In the genomic region with DNA sequence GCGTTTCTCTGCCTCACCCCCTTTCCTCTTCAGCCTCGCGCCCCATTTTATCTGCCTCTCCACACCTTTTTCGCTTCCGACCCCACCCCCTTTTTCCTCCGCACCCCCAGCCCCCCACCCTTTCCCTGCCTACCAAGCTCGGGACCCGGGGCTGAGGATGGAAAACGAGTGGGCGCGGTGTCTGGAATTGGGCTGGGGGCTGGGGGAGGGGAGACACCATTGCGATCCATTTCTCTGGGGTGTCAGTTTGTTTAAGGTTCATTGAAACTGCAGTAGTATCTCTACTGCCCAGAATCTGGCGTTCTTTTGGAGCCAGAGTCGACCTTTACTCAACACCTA, we compare ENCODE assay signal across 8 cellular contexts. TPM values are rescaled to one million over a fixed set of nuclear protein-coding genes. Genes with fewer than 3 reads are reported as not detected.
DNase-seq lines count a peak whose midpoint lies in the region; ATAC-seq and TF ChIP-seq lines count a peak whose summit lies in the region.

No MANE protein-coding gene starts in this region.

- H3K36me3 ChIP-seq in BJ (ENCODE audit: control insufficient read depth, insufficient read depth, low read length) (no peaks in the 10 kb centered on the region), MG63 (no peaks in the 10 kb centered on the region), ectodermal cell (ENCODE audit: control insufficient read depth, insufficient read depth, low read length) (no peaks in the 10 kb centered on the region)

- H3K9me3 ChIP-seq in MG63: no peaks in the 10 kb centered on the region
- no peaks in the 10 kb centered on the region for H3K9me3 ChIP-seq in ectodermal cell (ENCODE audit: control insufficient read depth, low read length)

- no peak for TF ChIP-seq CTCF in BJ (IDR thresholded peaks at IDR 0.05; ENCODE audit: insufficient read depth, low read depth, low read length)

- H3K27ac ChIP-seq in ectodermal cell (ENCODE audit: insufficient read depth, low read depth, low read length, poor library complexity, severe bottlenecking): no peak overlapping the region

- H3K27me3 Mint-ChIP-seq in naive thymus-derived CD8-positive, alpha-beta T cell: no peaks in the 10 kb centered on the region

- DNase-seq in BJ (ENCODE audit: low read depth) (no peak), MG63 (no peak), DMS114 treated with DMSO at 0.1 percent for 48 hours (lab: John Stamatoyannopoulos, UW; ENCODE audit: unreplicated experiment) (no peak), HPDE6-E6E7 (ENCODE audit: extremely low spot score) (no peak), amniotic stem cell (lab: John Stamatoyannopoulos, UW) (no peak), C1 segment of cervical spinal cord (lab: John Stamatoyannopoulos, UW) (no peak)
- DNase-seq in naive thymus-derived CD8-positive, alpha-beta T cell: peak in 1 of 10 donors; percentile 5

- H3K4me3 Mint-ChIP-seq in naive thymus-derived CD8-positive, alpha-beta T cell: peak overlapping the region; percentile 85 to 95 (median 90)

- no peaks in the 10 kb centered on the region for H3K27me3 ChIP-seq in BJ (ENCODE audit: control insufficient read depth, insufficient read depth, low read length)
- no peaks in the 10 kb centered on the region for H3K27me3 ChIP-seq in MG63
- H3K27me3 ChIP-seq in ectodermal cell (ENCODE audit: control insufficient read depth, insufficient read depth, low read length, poor library complexity, severe bottlenecking): no peaks in the 10 kb centered on the region

- WGBS in ectodermal cell, 2 experiments: 0% methylated on average over 7 to 11 of the region's 14 CpGs

- peak; percentile 4 to 14 for ATAC-seq in naive thymus-derived CD8-positive, alpha-beta T cell

- H3K27ac Mint-ChIP-seq in naive thymus-derived CD8-positive, alpha-beta T cell: peak overlapping the region; percentile 86 to 96 (median 93)

- peaks cover 36 to 69% (median 60%) of the 10 kb centered on the region in 4 donors for H3K4me1 Mint-ChIP-seq in naive thymus-derived CD8-positive, alpha-beta T cell

- CTCF ChIA-PET in BJ (lab: Yijun Ruan, JAX): interaction anchor here (1.5 kb wide), 1 partner anchor 197 kb away, joined by 3 read pairs; no protein-coding TSS in a partner anchor

- H3K36me3 Mint-ChIP-seq in naive thymus-derived CD8-positive, alpha-beta T cell: peaks cover 0 to 4% (median 2%) of the 10 kb centered on the region in 3 donors

- H3K4me3 ChIP-seq in BJ (ENCODE audit: low read depth, low read length) (peak overlapping the region; percentile 74), MG63 (peak overlapping the region; percentile 64), ectodermal cell (ENCODE audit: insufficient read depth, low read depth, low read length) (peak overlapping the region; percentile 69)

- no peaks in the 10 kb centered on the region for H3K4me1 ChIP-seq in ectodermal cell (ENCODE audit: control insufficient read depth, insufficient read depth, low read length)

- H3K9me3 Mint-ChIP-seq in naive thymus-derived CD8-positive, alpha-beta T cell: no peaks in the 10 kb centered on the region

- POLR2A ChIA-PET in BJ (lab: Charles Lee): no interaction called here
- POLR2A ChIA-PET in naive thymus-derived CD8-positive, alpha-beta T cell (lab: Charles Lee): interaction anchor here (0.9 to 3.8 kb wide), 2 partner anchors 12 to 511 kb away, joined by 3 to 32 read pairs; a partner anchor contains a TSS

RNA-seq across cellular contexts. Expression of a gene that starts 0.7 kb away (rescaled TPM):
- polyA plus RNA-seq in BJ (2011; rRNA removed): 6.3 and 12.0 TPM in 2 replicates
- 10.2 and 11.2 TPM in 2 replicates for polyA minus RNA-seq in BJ (2011; rRNA and poly(A)+ RNA removed)
- 10.0 and 14.8 TPM in 2 replicates for total RNA-seq in MG63 (2014; rRNA removed; shearing (Covaris generic); ENCODE audit: low replicate concordance)
- polyA plus RNA-seq in ectodermal cell (2013, experiment 1 of 4): 18.3 TPM
- polyA plus RNA-seq in ectodermal cell (2013, experiment 2 of 4): 18.8 TPM
- 11.9 TPM for polyA plus RNA-seq in ectodermal cell (2013, experiment 3 of 4)
- polyA plus RNA-seq in ectodermal cell (2013, experiment 4 of 4): 13.3 TPM
- total RNA-seq in naive thymus-derived CD8-positive, alpha-beta T cell: 10 to 100 TPM; 16.3 to 18.6 TPM
- polyA plus RNA-seq in naive thymus-derived CD8-positive, alpha-beta T cell: 10 to 100 TPM; 14.4 to 18.3 (median 17.1) TPM

RNA-seq across cellular contexts. Expression of a gene that starts 12.2 kb away (rescaled TPM):
- 9.8 and 21.1 TPM in 2 replicates for polyA plus RNA-seq in BJ (2011; rRNA removed)
- polyA minus RNA-seq in BJ (2011; rRNA and poly(A)+ RNA removed): 11.2 and 13.2 TPM in 2 replicates
- total RNA-seq in MG63 (2014; rRNA removed; shearing (Covaris generic); ENCODE audit: low replicate concordance): 19.6 and 26.1 TPM in 2 replicates
- polyA plus RNA-seq in ectodermal cell (2013, experiment 1 of 4): 21.0 TPM
- polyA plus RNA-seq in ectodermal cell (2013, experiment 2 of 4): 24.9 TPM
- 17.2 TPM for polyA plus RNA-seq in ectodermal cell (2013, experiment 3 of 4)
- 19.6 TPM for polyA plus RNA-seq in ectodermal cell (2013, experiment 4 of 4)
- total RNA-seq in naive thymus-derived CD8-positive, alpha-beta T cell: 10 to 100 TPM; 24.8 to 25.3 TPM
- 1 to 10 TPM; 6.9 to 8.3 (median 7.7) TPM for polyA plus RNA-seq in naive thymus-derived CD8-positive, alpha-beta T cell
